ENCODE assay signal across 8 cellular contexts in genomic region chr22:29267462-29267857, GRCh38. TPM values are rescaled to one million over a fixed set of nuclear protein-coding genes. Genes with fewer than 3 reads are reported as not detected.
A peak's percentile ranks its signal among the peaks of the same experiment; 100 is the strongest.
DNase-seq lines count a peak whose midpoint lies in the region; ATAC-seq and TF ChIP-seq lines count a peak whose summit lies in the region.

No MANE protein-coding gene starts in this region.

- no peak overlapping the region for H3K14ac ChIP-seq in neuronal stem cell (ENCODE audit: low read length)

- no peaks in the 10 kb centered on the region for H3K27me3 ChIP-seq in duodenal mucosa (ENCODE audit: control insufficient read depth in 1 of 2, insufficient read depth in 2 of 2, low read length in 2 of 2)
- no peaks in the 10 kb centered on the region for H3K27me3 ChIP-seq in neuronal stem cell (ENCODE audit: control insufficient read depth in 3 of 3, insufficient read depth in 3 of 3, low read depth in 1 of 3, low read length in 3 of 3)

- peaks cover 32% of the 10 kb centered on the region for H3K4me1 Mint-ChIP-seq in Calu3 (ENCODE audit: low read depth, unreplicated experiment)

- peak overlapping the region; percentile 100 for H2AFZ ChIP-seq in neuronal stem cell (ENCODE audit: low read length)

- no CpG with 5 or more reads among the region's 32 CpGs for WGBS in neuronal stem cell (ENCODE audit: extremely low coverage in 2 of 2, insufficient read length in 2 of 2, insufficient replicate concordance in 1 of 2), 2 donors

- ATAC-seq in GM18519 (IDR thresholded peaks at IDR 0.05; ENCODE audit: low FRiP score, unreplicated experiment) = no peak

- DNase-seq in Calu3 (no peak), KBM-7 (peak; percentile 12), neuronal stem cell (ENCODE audit: low spot score) (no peak), NCI-H1048 (lab: John Stamatoyannopoulos, UW) (no peak), hippocampal formation (lab: John Stamatoyannopoulos, UW) (no peak), mesenteric fat pad (ENCODE audit: low spot score) (no peak)

- peak overlapping the region; percentile 100 for H3K18ac ChIP-seq in neuronal stem cell (ENCODE audit: low read length)

- peaks cover under 1 to 28% of the 10 kb centered on the region in 2 donors for H3K36me3 ChIP-seq in duodenal mucosa (ENCODE audit: control insufficient read depth in 1 of 2, insufficient read depth in 2 of 2, low read length in 2 of 2)
- peaks cover 22 to 62% of the 10 kb centered on the region in 2 donors for H3K36me3 ChIP-seq in neuronal stem cell (replicated peaks in 1 of 2; ENCODE audit: control insufficient read depth in 2 of 2, insufficient read depth in 2 of 2, low read length in 2 of 2)

- H4K8ac ChIP-seq in neuronal stem cell (ENCODE audit: low read depth, low read length) = no peak overlapping the region

- peak overlapping the region; percentile 90 to 94 for H3K9ac ChIP-seq in duodenal mucosa (ENCODE audit: low read depth in 1 of 2, low read length in 2 of 2)
- peak overlapping the region; percentile 83 for H3K9ac ChIP-seq in neuronal stem cell (ENCODE audit: low read depth, low read length, poor library complexity)

- no peak overlapping the region for H2BK15ac ChIP-seq in neuronal stem cell (ENCODE audit: low read length)

- H3K27ac ChIP-seq in duodenal mucosa (ENCODE audit: low read depth, low read length) (peak overlapping the region; percentile 97), neuronal stem cell (replicated peaks; ENCODE audit: low read length) (peak overlapping the region; percentile 95)

- H3K4ac ChIP-seq in neuronal stem cell (ENCODE audit: low read length) = no peak overlapping the region

- H3K36me3 Mint-ChIP-seq in Calu3 (ENCODE audit: insufficient read depth, unreplicated experiment) = peaks cover 69% of the 10 kb centered on the region

- peak overlapping the region; percentile 85 for H3K23ac ChIP-seq in neuronal stem cell (ENCODE audit: low read depth, low read length, poor library complexity)

- H3K79me1 ChIP-seq in neuronal stem cell (ENCODE audit: low read depth, low read length) = peaks cover 20% of the 10 kb centered on the region

- H3K9me3 Mint-ChIP-seq in Calu3 (ENCODE audit: low read depth, unreplicated experiment) = no peaks in the 10 kb centered on the region

- BruUV-seq in Calu3 (replicated peaks; lab: Mats Ljungman, UMichigan) = TSS peak; percentile 69

- CTCF ChIA-PET in Calu3 (lab: Charles Lee) = interaction anchor here (0.6 kb wide), 1 partner anchor 504 kb away, joined by 3 read pairs; no protein-coding TSS in a partner anchor

- peak overlapping the region; percentile 98 for H2BK120ac ChIP-seq in neuronal stem cell (ENCODE audit: low read depth, low read length)

- H2BK5ac ChIP-seq in neuronal stem cell (ENCODE audit: low read length) = peak overlapping the region; percentile 98

- no peak for TF ChIP-seq CTCF in Calu3 (IDR thresholded peaks at IDR 0.05; ENCODE audit: unreplicated experiment)

- in situ Hi-C loops in KBM-7 (cut with MboI; ENCODE audit: low pct_unique_long_range_greater_than_20kb, low sequenced_read_pairs) = no loop called here

- H3K9me3 ChIP-seq in duodenal mucosa (ENCODE audit: control insufficient read depth in 1 of 2, low read length in 2 of 2) (no peaks in the 10 kb centered on the region), neuronal stem cell (replicated peaks in 1 of 2; ENCODE audit: control insufficient read depth in 2 of 2, insufficient read depth in 1 of 2, low read depth in 1 of 2, low read length in 2 of 2) (no peaks in the 10 kb centered on the region)

- no peak overlapping the region for H4K91ac ChIP-seq in neuronal stem cell (ENCODE audit: low read depth, low read length, poor library complexity)

- no peak overlapping the region for H2BK12ac ChIP-seq in neuronal stem cell (ENCODE audit: low read length)

- peak overlapping the region; percentile 81 to 93 for H3K4me3 ChIP-seq in duodenal mucosa (ENCODE audit: low read depth in 1 of 2, low read length in 2 of 2)
- peak overlapping the region; percentile 70 to 94 for H3K4me3 ChIP-seq in neuronal stem cell (ENCODE audit: low read length in 2 of 2)

- peak overlapping the region; percentile 77 for H3K4me2 ChIP-seq in neuronal stem cell (ENCODE audit: insufficient read depth, low read length, poor library complexity, severe bottlenecking)

- H3K4me1 ChIP-seq in duodenal mucosa (ENCODE audit: control insufficient read depth in 1 of 2, insufficient read depth in 2 of 2, low read length in 2 of 2) = peaks cover 42 to 50% of the 10 kb centered on the region in 2 donors
- peaks cover 13 to 39% of the 10 kb centered on the region in 2 donors for H3K4me1 ChIP-seq in neuronal stem cell (ENCODE audit: control insufficient read depth in 2 of 2, insufficient read depth in 1 of 2, low read depth in 1 of 2, low read length in 2 of 2)

- no peaks in the 10 kb centered on the region for H3K27me3 Mint-ChIP-seq in Calu3 (ENCODE audit: unreplicated experiment)

- no peak overlapping the region for H2AK5ac ChIP-seq in neuronal stem cell (ENCODE audit: low read depth, low read length)

- H3K27ac Mint-ChIP-seq in Calu3 (ENCODE audit: unreplicated experiment) = peak overlapping the region; percentile 100

- H3K4me3 Mint-ChIP-seq in Calu3 (ENCODE audit: low read depth, unreplicated experiment) = peak overlapping the region; percentile 94

- intact Hi-C loops in Calu3 (cut with micrococcal nuclease; ENCODE audit: unreplicated experiment) = no loop called here

RNA-seq across cellular contexts. Expression of gene RHBDD3, which starts 0.3 kb away (rescaled TPM):
- total RNA-seq in Calu3 (2022) (51.5 and 51.7 TPM in 2 replicates), mesenteric fat pad (19.2 TPM)
- 25.1 TPM for polyA plus RNA-seq in neuronal stem cell (2013, experiment 1 of 2)
- 24.1 TPM for polyA plus RNA-seq in neuronal stem cell (2013, experiment 2 of 2)

RNA-seq across cellular contexts. Expression of gene EWSR1, which starts 0.6 kb away (rescaled TPM):
- total RNA-seq in Calu3 (2022) = 368 and 374 TPM in 2 replicates
- 271 TPM for polyA plus RNA-seq in neuronal stem cell (2013, experiment 1 of 2)
- 267 TPM for polyA plus RNA-seq in neuronal stem cell (2013, experiment 2 of 2)
- total RNA-seq in mesenteric fat pad = 191 TPM

RNA-seq across cellular contexts. Expression of gene GAS2L1, which starts 39.0 kb away (rescaled TPM):
- total RNA-seq in Calu3 (2022) = 16.6 and 16.9 TPM in 2 replicates
- polyA plus RNA-seq in neuronal stem cell (2013, experiment 1 of 2) = 7.7 TPM
- 7.4 TPM for polyA plus RNA-seq in neuronal stem cell (2013, experiment 2 of 2)
- 36.2 TPM for total RNA-seq in mesenteric fat pad

RNA-seq across cellular contexts. Expression of gene RASL10A, which starts 48.0 kb away (rescaled TPM):
- total RNA-seq in Calu3 (2022) (1.6 and 2.2 TPM in 2 replicates), mesenteric fat pad (1.9 TPM)
- 0.56 TPM for polyA plus RNA-seq in neuronal stem cell (2013, experiment 1 of 2)
- 0.53 TPM for polyA plus RNA-seq in neuronal stem cell (2013, experiment 2 of 2)
